In the genomic region with DNA sequence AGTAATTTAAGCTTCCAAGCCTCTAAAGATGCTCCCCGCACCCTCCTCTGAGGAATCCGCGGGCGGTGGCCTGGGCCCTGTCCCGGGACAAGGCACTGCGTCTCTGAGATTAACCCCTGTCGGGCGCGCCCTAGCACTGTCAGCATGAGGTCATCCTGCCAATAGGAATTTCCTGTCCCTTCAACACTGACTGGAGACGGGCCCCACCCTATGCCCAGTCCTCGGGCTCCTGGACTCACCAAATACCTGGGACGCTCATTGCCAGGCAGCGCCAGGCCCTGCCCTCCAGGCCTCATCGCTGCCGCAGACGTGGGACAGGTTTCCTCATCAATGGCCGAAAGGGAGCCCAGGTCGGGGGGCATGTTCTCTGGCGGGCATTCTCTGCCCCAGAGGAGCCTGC, we compare ENCODE assay signal across 13 cellular contexts.
DNase-seq lines count a peak whose midpoint lies in the region; ATAC-seq and TF ChIP-seq lines count a peak whose summit lies in the region.
"Had no signal": no experiment of that assay in that cellular context is flagged by ENCODE, and none has a peak within 500 bp of the region (broad histone marks: within the 10 kb centered on the region; RNA-seq: fewer than 3 reads in every experiment).

No MANE protein-coding gene starts in this region.

- TF ChIP-seq CTCF in GM13976 (IDR thresholded peaks at IDR 0.05; ENCODE audit: borderline replicate concordance, control extremely low read depth, extremely low read depth, insufficient read depth, missing control alignments) (no peak), epithelial cell of proximal tubule (conservative IDR thresholded peaks at IDR 0.05; ENCODE audit: low read depth, low read length) (no peak)

- no peak for ATAC-seq in GM18505 (IDR thresholded peaks at IDR 0.05; ENCODE audit: unreplicated experiment)
- ATAC-seq: activated CD4-positive, CD25-positive, alpha-beta regulatory T cell treated with anti-CD3 and anti-CD28 coated beads, Interleukin-2, amount 50 U/mL, for 24 hours had no signal

- DNase-seq in GM13976 (ENCODE audit: low spot score): peak; percentile 24
- DNase-seq in NCI-H460 (ENCODE audit: extremely low read depth, low read depth): peak; percentile 51
- DNase-seq in epithelial cell of proximal tubule (ENCODE audit: low read depth): no peak
- peak; percentile 24 for DNase-seq in renal cortical epithelial cell (ENCODE audit: low read depth)
- DNase-seq in kidney glomerular epithelial cell (lab: John Stamatoyannopoulos, UW): no peak
- no peak for DNase-seq in activated naive CD4-positive, alpha-beta T cell (lab: John Stamatoyannopoulos, UW)
- no peak for DNase-seq in NCI-H1694 (lab: John Stamatoyannopoulos, UW)
- DNase-seq: activated T-cell treated with anti-CD3 and anti-CD28 coated beads, Interleukin-2, amount 50 U/mL, for 24 hours; Caco-2; NCI-H526 treated with DMSO at 0.1 percent for 48 hours had no signal

- no peak for TF ChIP-seq POLR2A in GM18505 (IDR thresholded peaks at IDR 0.05; ENCODE audit: borderline replicate concordance, extremely low read depth, insufficient read depth, insufficient read length)

- in situ Hi-C loops in GM13976 (cut with MboI; ENCODE audit: low sequenced_read_pairs, unreplicated experiment): no loop called here

- H3K4me3 ChIP-seq in epithelial cell of proximal tubule (ENCODE audit: low read depth, low read length): peak overlapping the region; percentile 36
- H3K4me3 ChIP-seq: GM12878 had no signal

Comparison
In these comparisons a context has a peak if more than half of its experiments do, and no peak if none do; other contexts are left out.
1. DNase-seq: peak in GM13976 (single experiment), NCI-H460 (single experiment) and renal cortical epithelial cell (single experiment); none in epithelial cell of proximal tubule (single experiment), kidney glomerular epithelial cell (single experiment), activated naive CD4-positive, alpha-beta T cell (0 of 4) and NCI-H1694 (single experiment).